8 cellular contexts compared by ENCODE assay signal in genomic region chr12:104682790-104683279, GRCh38.
A peak's percentile ranks its signal among the peaks of the same experiment; 100 is the strongest.
DNase-seq lines count a peak whose midpoint lies in the region; ATAC-seq and TF ChIP-seq lines count a peak whose summit lies in the region.

No MANE protein-coding gene starts in this region.

- H3K27ac ChIP-seq in KOPT-K1 (ENCODE audit: low read depth, low read length, poor library complexity, severe bottlenecking) (peak overlapping the region; percentile 95), foreskin keratinocyte (no peak overlapping the region), breast epithelium (no peak overlapping the region)

- H3K27me3 ChIP-seq in foreskin keratinocyte (no peaks in the 10 kb centered on the region), breast epithelium (no peaks in the 10 kb centered on the region)

- no peak overlapping the region for H3K4me3 ChIP-seq in breast epithelium

- no peak for TF ChIP-seq CTCF in foreskin keratinocyte (conservative IDR thresholded peaks at IDR 0.05)
- TF ChIP-seq CTCF in breast epithelium (IDR thresholded peaks at IDR 0.05) = no peak

- no peak for ATAC-seq in foreskin keratinocyte
- no peak for ATAC-seq in GM21515 (IDR thresholded peaks at IDR 0.05; ENCODE audit: unreplicated experiment)

- TF ChIP-seq POLR2A in breast epithelium (IDR thresholded peaks at IDR 0.05) = no peak

- peaks cover 19% of the 10 kb centered on the region for H3K36me3 ChIP-seq in KOPT-K1 (ENCODE audit: insufficient read depth, low read length)
- H3K36me3 ChIP-seq in breast epithelium = no peaks in the 10 kb centered on the region

- H3K9me3 ChIP-seq in KOPT-K1 (ENCODE audit: insufficient read depth, low read length, poor library complexity, severe bottlenecking) (no peaks in the 10 kb centered on the region), breast epithelium (no peaks in the 10 kb centered on the region)

- intact Hi-C loops in breast epithelium (cut with DNase I; ENCODE audit: low total_unique reads) = no loop called here

- DNase-seq in GM19240 (ENCODE audit: insufficient read length, low spot score) (peak; percentile 47), activated T-cell treated with anti-CD3 and anti-CD28 coated beads for 4 hours (peak; percentile 66), foreskin keratinocyte (no peak), breast epithelium (ENCODE audit: low spot score in 2 of 2) (no peak), NCI-H748 (lab: John Stamatoyannopoulos, UW; ENCODE audit: unreplicated experiment) (no peak)
- peak; percentile 35 to 64 for DNase-seq in stimulated activated CD4-positive, alpha-beta T cell treated with anti-CD3 and anti-CD28 coated beads, Interleukin-12 subunit alpha, Interleukin-12 subunit beta, amount 100 ng/mL, for 24 hours (ENCODE audit: low read depth in 2 of 2)

- H3K4me1 ChIP-seq in foreskin keratinocyte = peaks cover 4% of the 10 kb centered on the region
- no peaks in the 10 kb centered on the region for H3K4me1 ChIP-seq in breast epithelium

Comparison
In these comparisons a context has a peak if more than half of its experiments do, and no peak if none do; other contexts are left out.
1. DNase-seq: peak in GM19240 (single experiment), activated T-cell treated with anti-CD3 and anti-CD28 coated beads for 4 hours (single experiment) and stimulated activated CD4-positive, alpha-beta T cell treated with anti-CD3 and anti-CD28 coated beads, Interleukin-12 subunit alpha, Interleukin-12 subunit beta, amount 100 ng/mL, for 24 hours (2 of 2); none in foreskin keratinocyte (0 of 2), breast epithelium (0 of 2) and NCI-H748 (single experiment).